In genomic region chr11:66543263-66544107, GRCh38 we compare ENCODE assay signal across 6 cellular contexts. TPM values are rescaled to one million over a fixed set of nuclear protein-coding genes. Genes with fewer than 3 reads are reported as not detected.
DNase-seq lines count a peak whose midpoint lies in the region; ATAC-seq and TF ChIP-seq lines count a peak whose summit lies in the region.

No MANE protein-coding gene starts in this region.

- ATAC-seq in HG02938 (IDR thresholded peaks at IDR 0.05; ENCODE audit: unreplicated experiment), result no peak

- TF ChIP-seq CTCF in neural cell (IDR thresholded peaks at IDR 0.05; ENCODE audit: poor library complexity, severe bottlenecking), result no peak

- DNase-seq in AG08395 (ENCODE audit: low spot score) (peak; percentile 31), NCI-H526 (lab: John Stamatoyannopoulos, UW) (peak; percentile 17 to 80), astrocyte of the hippocampus (ENCODE audit: low read depth, low spot score) (peak; percentile 83), NCI-H345 treated with DMSO at 0.1 percent for 48 hours (lab: John Stamatoyannopoulos, UW; ENCODE audit: unreplicated experiment) (no peak)

- H3K9me2 ChIP-seq in neural cell (ENCODE audit: insufficient read depth, low read length), result no peaks in the 10 kb centered on the region

- H2AFZ ChIP-seq in neural cell (ENCODE audit: low read depth, low read length), result no peak overlapping the region

- no peak overlapping the region for H3K27ac ChIP-seq in neural cell (ENCODE audit: low read length)

- H3K36me3 ChIP-seq in neural cell (ENCODE audit: insufficient read depth, low read length), result no peaks in the 10 kb centered on the region

- no peak for TF ChIP-seq RAD21 in neural cell (conservative IDR thresholded peaks at IDR 0.05)

- H3F3A ChIP-seq in neural cell (ENCODE audit: insufficient read depth, low read length, poor library complexity, severe bottlenecking), result no peaks in the 10 kb centered on the region

- no peak overlapping the region for H3K9ac ChIP-seq in neural cell (ENCODE audit: low read length)

- H4K20me1 ChIP-seq in neural cell (ENCODE audit: insufficient read depth), result no peaks in the 10 kb centered on the region

- no peaks in the 10 kb centered on the region for H3K27me3 ChIP-seq in neural cell (ENCODE audit: insufficient read depth, low read depth, low read length)

- H3K79me2 ChIP-seq in neural cell (replicated peaks; ENCODE audit: insufficient read depth, low read length), result no peaks in the 10 kb centered on the region

- no peak overlapping the region for H3K4me2 ChIP-seq in neural cell (ENCODE audit: low read length)

- TF ChIP-seq EP300 in neural cell (conservative IDR thresholded peaks at IDR 0.05; ENCODE audit: poor library complexity, severe bottlenecking), result no peak

- no peaks in the 10 kb centered on the region for H3K9me3 ChIP-seq in neural cell (ENCODE audit: low read length)

- peak overlapping the region; percentile 27 for H3K4me3 ChIP-seq in neural cell (ENCODE audit: low read length)

TF ChIP-seq in neural cell, 6 proteins besides CTCF, POLR2A, EP300 and RAD21:
- no peak for TF ChIP-seq POLR2AphosphoS5 (IDR thresholded peaks at IDR 0.05)
- TF ChIP-seq REST (IDR thresholded peaks at IDR 0.05; ENCODE audit: borderline replicate concordance), result no peak
- no peak for TF ChIP-seq EZH2 (IDR thresholded peaks at IDR 0.05; ENCODE audit: borderline replicate concordance, insufficient read depth, low read length, poor library complexity, severe bottlenecking)
- no peak for TF ChIP-seq SMC3 (conservative IDR thresholded peaks at IDR 0.05; ENCODE audit: poor library complexity)
- no peak for TF ChIP-seq TAF1 (IDR thresholded peaks at IDR 0.05; ENCODE audit: low read depth)
- TF ChIP-seq MXI1 (conservative IDR thresholded peaks at IDR 0.05; ENCODE audit: poor library complexity, severe bottlenecking), result no peak

RNA-seq across cellular contexts. Expression of gene ZDHHC24, which starts 2.4 kb away (rescaled TPM):
- polyA plus RNA-seq in neural cell, result 14.9 and 15.9 TPM in 2 replicates
- 10.5 and 12.4 TPM in 2 replicates for polyA minus RNA-seq in neural cell

RNA-seq across cellular contexts. Expression of gene ACTN3, which starts 3.2 kb away (rescaled TPM):
- polyA plus RNA-seq in neural cell, result not detected in 2 replicates
- not detected in 2 replicates for polyA minus RNA-seq in neural cell

RNA-seq across cellular contexts. Expression of gene CTSF, which starts 24.9 kb away (rescaled TPM):
- 2.7 and 4.2 TPM in 2 replicates for polyA plus RNA-seq in neural cell
- 0.73 and 1.0 TPM in 2 replicates for polyA minus RNA-seq in neural cell

RNA-seq across cellular contexts. Expression of gene BBS1, which starts 33.0 kb away (rescaled TPM):
- 55.1 and 69.5 TPM in 2 replicates for polyA plus RNA-seq in neural cell
- 69.6 and 84.2 TPM in 2 replicates for polyA minus RNA-seq in neural cell

RNA-seq across cellular contexts. Expression of gene CCDC87, which starts 49.4 kb away (rescaled TPM):
- 0.48 TPM in 1 of 2 replicates, not detected in the other for polyA plus RNA-seq in neural cell
- polyA minus RNA-seq in neural cell, result 1.0 and 1.2 TPM in 2 replicates
